18 cellular contexts compared by ENCODE assay signal in the genomic region with DNA sequence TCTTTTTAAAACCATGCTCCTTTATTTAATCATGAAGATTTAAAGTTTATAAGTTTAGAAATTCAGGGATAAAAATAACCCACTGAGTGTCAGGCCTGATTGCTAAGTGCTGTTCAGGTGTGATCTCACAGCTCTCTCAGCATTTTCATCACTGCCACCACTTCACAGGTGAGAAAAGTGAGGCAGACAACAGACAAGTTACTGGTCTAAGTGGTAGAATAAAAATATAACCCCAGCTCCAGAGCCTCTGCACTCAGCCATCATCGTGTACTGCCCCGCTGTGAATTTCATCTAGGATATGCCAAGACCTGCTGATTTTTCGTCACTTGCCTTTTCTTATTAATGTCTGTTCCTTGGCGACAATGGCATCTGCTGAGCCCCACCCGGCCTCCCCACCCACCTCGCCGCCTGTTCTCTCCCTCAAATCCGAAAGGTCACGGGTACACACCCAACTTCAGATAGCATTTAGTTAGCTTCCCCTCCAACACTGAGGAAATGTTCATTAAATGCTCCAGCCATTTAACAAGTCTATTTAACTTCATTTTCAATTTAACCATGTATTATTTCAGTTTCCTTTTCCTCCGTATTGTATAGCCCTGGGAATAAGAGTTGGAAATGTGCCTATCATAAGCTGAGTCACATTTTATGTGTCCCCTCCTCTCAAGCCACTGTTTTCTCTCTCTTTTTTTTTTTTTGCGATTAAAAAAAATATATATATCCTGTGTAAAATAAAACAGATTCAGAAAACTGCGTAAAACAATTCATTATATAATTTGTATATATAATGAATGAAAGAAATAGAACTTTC.
DNase-seq lines count a peak whose midpoint lies in the region; ATAC-seq and TF ChIP-seq lines count a peak whose summit lies in the region.
"Had no signal": no experiment of that assay in that cellular context is flagged by ENCODE, and none has a peak within 500 bp of the region (broad histone marks: within the 10 kb centered on the region; RNA-seq: fewer than 3 reads in every experiment).

No MANE protein-coding gene starts in this region.

- peaks cover 30 to 44% of the 10 kb centered on the region in 2 donors for H3K4me1 ChIP-seq in duodenal mucosa (ENCODE audit: control insufficient read depth in 1 of 2, insufficient read depth in 2 of 2, low read length in 2 of 2)
- H3K4me1 ChIP-seq in right cardiac atrium (ENCODE audit: control insufficient read depth, insufficient read depth, low read length) = peaks cover 18% of the 10 kb centered on the region
- H3K4me1 ChIP-seq in osteoblast (ENCODE audit: insufficient read depth, low read length) = peaks cover 22% of the 10 kb centered on the region
- no peaks in the 10 kb centered on the region for H3K4me1 ChIP-seq in Karpas-422 (ENCODE audit: low read length)

- H2AFZ ChIP-seq in osteoblast (ENCODE audit: low read length) = no peak overlapping the region
- no peak overlapping the region for H2AFZ ChIP-seq in Karpas-422 (ENCODE audit: low read length)

- H3K27ac Mint-ChIP-seq in progenitor cell of endocrine pancreas = no peak overlapping the region
- H3K27ac Mint-ChIP-seq: IgD-negative memory B cell had no signal

- H3K27ac ChIP-seq in duodenal mucosa (ENCODE audit: low read depth, low read length) (no peak overlapping the region), right cardiac atrium (ENCODE audit: low read length) (peak overlapping the region; percentile 81), osteoblast (ENCODE audit: low read depth, low read length) (no peak overlapping the region), Karpas-422 (ENCODE audit: low read length) (no peak overlapping the region)
- H3K27ac ChIP-seq: SJSA1 had no signal

- H3K9me3 Mint-ChIP-seq in progenitor cell of endocrine pancreas (ENCODE audit: low read depth) = peaks cover 22% of the 10 kb centered on the region

- peaks cover 2% of the 10 kb centered on the region for H3K4me1 Mint-ChIP-seq in progenitor cell of endocrine pancreas (ENCODE audit: low read depth)
- H3K4me1 Mint-ChIP-seq: IgD-negative memory B cell had no signal

- H3K4me3 ChIP-seq in duodenal mucosa (ENCODE audit: low read depth in 1 of 2, low read length in 2 of 2) (peak overlapping the region; percentile 40 to 42), right cardiac atrium (ENCODE audit: low read length) (peak overlapping the region; percentile 13), osteoblast (ENCODE audit: insufficient read depth, low read length) (no peak overlapping the region), Karpas-422 (ENCODE audit: low read length) (no peak overlapping the region)
- H3K4me3 ChIP-seq: SJSA1 had no signal

- H3K9ac ChIP-seq in duodenal mucosa (ENCODE audit: low read depth in 1 of 2, low read length in 2 of 2) = peak overlapping the region; percentile 5 to 44
- H3K9ac ChIP-seq in Karpas-422 (ENCODE audit: low read length) = no peak overlapping the region

- peaks cover 12% of the 10 kb centered on the region for H3K36me3 Mint-ChIP-seq in progenitor cell of endocrine pancreas (ENCODE audit: insufficient read depth)
- H3K36me3 Mint-ChIP-seq: IgD-negative memory B cell had no signal

- intact Hi-C loops in right cardiac atrium (cut with DNase I) = no loop called here

- peaks cover 8% of the 10 kb centered on the region for H4K20me1 ChIP-seq in osteoblast (ENCODE audit: insufficient read depth, low read length)
- H4K20me1 ChIP-seq in Karpas-422 (ENCODE audit: insufficient read depth, low read depth, low read length) = no peaks in the 10 kb centered on the region

- no peaks in the 10 kb centered on the region for H3K27me3 ChIP-seq in duodenal mucosa (ENCODE audit: control insufficient read depth in 1 of 2, insufficient read depth in 2 of 2, low read length in 2 of 2)
- H3K27me3 ChIP-seq in right cardiac atrium (ENCODE audit: control insufficient read depth, insufficient read depth) = no peaks in the 10 kb centered on the region
- no peaks in the 10 kb centered on the region for H3K27me3 ChIP-seq in osteoblast (ENCODE audit: insufficient read depth, low read length)
- H3K27me3 ChIP-seq in Karpas-422 (ENCODE audit: low read length) = no peaks in the 10 kb centered on the region
- H3K27me3 ChIP-seq: SJSA1 had no signal

- WGBS in right cardiac atrium = 41% methylated on average over 12 of the region's 12 CpGs

- H3K9me3 ChIP-seq in duodenal mucosa (ENCODE audit: control insufficient read depth in 1 of 2, low read length in 2 of 2) (peaks cover 3 to 15% of the 10 kb centered on the region in 2 donors), right cardiac atrium (ENCODE audit: control insufficient read depth, low read length) (no peaks in the 10 kb centered on the region), osteoblast (ENCODE audit: low read depth, low read length) (no peaks in the 10 kb centered on the region), Karpas-422 (ENCODE audit: low read length) (no peaks in the 10 kb centered on the region)
- H3K9me3 ChIP-seq: SJSA1 had no signal

- H3K27me3 Mint-ChIP-seq in progenitor cell of endocrine pancreas = no peaks in the 10 kb centered on the region

- peak; percentile 64 to 87 for ATAC-seq in right cardiac atrium
- ATAC-seq in GM21447 (IDR thresholded peaks at IDR 0.05; ENCODE audit: unreplicated experiment) = no peak

- no peaks in the 10 kb centered on the region for H3K9me2 ChIP-seq in Karpas-422 (replicated peaks; ENCODE audit: insufficient read depth, low read length)

- no peak overlapping the region for H3K4me2 ChIP-seq in osteoblast (ENCODE audit: insufficient read depth, low read length)
- H3K4me2 ChIP-seq in Karpas-422 (ENCODE audit: low read depth, low read length, poor library complexity, severe bottlenecking) = no peak overlapping the region

- H3K4me3 Mint-ChIP-seq in progenitor cell of endocrine pancreas (ENCODE audit: low read depth) = no peak overlapping the region
- H3K4me3 Mint-ChIP-seq: IgD-negative memory B cell had no signal

- peaks cover 0 to 3% of the 10 kb centered on the region in 2 donors for H3K36me3 ChIP-seq in duodenal mucosa (ENCODE audit: control insufficient read depth in 1 of 2, insufficient read depth in 2 of 2, low read length in 2 of 2)
- no peaks in the 10 kb centered on the region for H3K36me3 ChIP-seq in osteoblast (ENCODE audit: insufficient read depth, low read length)
- no peaks in the 10 kb centered on the region for H3K36me3 ChIP-seq in Karpas-422 (ENCODE audit: insufficient read depth, low read length)

- DNase-seq in HT-29 (ENCODE audit: low spot score) (peak; percentile 18), right cardiac atrium (peak in 2 of 3 donors; percentile 46 to 59), osteoblast (ENCODE audit: insufficient read length, low spot score, missing footprints) (peak; percentile 22), Karpas-422 (no peak), progenitor cell of endocrine pancreas (ENCODE audit: low spot score, unreplicated experiment) (no peak)
- DNase-seq in activated effector memory CD4-positive, alpha-beta T cell treated with anti-CD3 and anti-CD28 coated beads, Interleukin-2, amount 50 U/mL, for 16 hours = no peak
- DNase-seq: AML-193, DMS53, NCI-H1105 treated with DMSO at 0.1 percent for 48 hours, NCI-H1930, NCI-H2171 treated with DMSO at 0.1 percent for 48 hours, NCI-H446 treated with DMSO at 0.1 percent for 48 hours, OCI-M1, RPMI8226 had no signal

- peaks cover 3% of the 10 kb centered on the region for H3K79me2 ChIP-seq in osteoblast (ENCODE audit: insufficient read depth, low read length)
- no peaks in the 10 kb centered on the region for H3K79me2 ChIP-seq in Karpas-422 (ENCODE audit: low read length)

- TF ChIP-seq CTCF in osteoblast (IDR thresholded peaks at IDR 0.05; ENCODE audit: extremely low read depth, low read depth, low read length) (no peak), progenitor cell of endocrine pancreas (IDR thresholded peaks at IDR 0.05; ENCODE audit: unreplicated experiment) (no peak)

Comparison
In these comparisons a context has a peak if more than half of its experiments do, and no peak if none do; other contexts are left out.
1. DNase-seq: peak in HT-29 (single experiment), right cardiac atrium (2 of 3) and osteoblast (single experiment); none in Karpas-422 (single experiment), progenitor cell of endocrine pancreas (single experiment) and activated effector memory CD4-positive, alpha-beta T cell treated with anti-CD3 and anti-CD28 coated beads, Interleukin-2, amount 50 U/mL, for 16 hours (single experiment).
2. H3K4me3 ChIP-seq: peak in duodenal mucosa (2 of 2) and right cardiac atrium (single experiment); none in osteoblast (single experiment) and Karpas-422 (single experiment).